Comparison of ENCODE assay signal across 25 cellular contexts in genomic region chr11:101063706-101064105, GRCh38.
"Had no signal": no experiment of that assay in that cellular context is flagged by ENCODE, and none has a peak within 500 bp of the region (broad histone marks: within the 10 kb centered on the region; RNA-seq: fewer than 3 reads in every experiment).

No MANE protein-coding gene starts in this region.

- H3K27ac ChIP-seq: stomach, suprapubic skin, testis, thyroid gland, tibial artery, tibial nerve, transverse colon, upper lobe of left lung, upper lobe of right lung, vagina had no signal

- ATAC-seq: stimulated activated effector memory CD8-positive, alpha-beta T cell treated with anti-CD3 and anti-CD28 coated beads, Interleukin-12 subunit alpha, Interleukin-12 subunit beta, amount 100 ng/mL, for 72 hours; stimulated activated memory B cell treated with anti-CD40 and anti-IgM and Interleukin-4, amounts not matched to agents 10 μg/mL and 1 μg/mL and 100 μg/mL, for 72 hours; stimulated activated naive B cell treated with anti-CD40 and anti-IgM and Interleukin-4, amounts not matched to agents 10 μg/mL and 1 μg/mL and 100 μg/mL, for 72 hours; stimulated activated naive CD8-positive, alpha-beta T cell treated with anti-CD3 and anti-CD28 coated beads, Interleukin-15, amount 100 ng/mL, for 72 hours; stimulated activated naive CD8-positive, alpha-beta T cell treated with anti-CD3 and anti-CD28 coated beads, Interleukin-15, Interleukin-2, amounts not matched to agents 100 U/mL and 50 U/mL, for 24 hours; upper lobe of right lung had no signal

- H3K36me3 ChIP-seq: stomach, suprapubic skin, thoracic aorta, thyroid gland, tibial artery, tibial nerve, transverse colon, upper lobe of left lung, upper lobe of right lung, vagina had no signal

- H3K4me1 ChIP-seq: stomach, suprapubic skin, testis, thyroid gland, tibial nerve, transverse colon, upper lobe of left lung, upper lobe of right lung had no signal

- H3K4me3 ChIP-seq: stomach, suprapubic skin, testis, thoracic aorta, thyroid gland, tibial artery, tibial nerve, transverse colon, upper lobe of left lung, upper lobe of right lung, vagina had no signal

- H3K27me3 ChIP-seq: stomach, suprapubic skin, testis, thyroid gland, tibial artery, tibial nerve, transverse colon, upper lobe of left lung, upper lobe of right lung, vagina had no signal

- H3K9me3 ChIP-seq: stomach, testis, thoracic aorta, thyroid gland, tibial artery, tibial nerve, transverse colon, upper lobe of left lung, upper lobe of right lung, vagina had no signal

- DNase-seq: stimulated activated CD4-positive, alpha-beta T cell treated with anti-CD3 and anti-CD28 coated beads, Interleukin-2, amount 100 ng/mL, for 48 hours; stimulated activated CD4-positive, alpha-beta T cell treated with anti-CD3 and anti-CD28 coated beads, Interleukin-4, amount 100 ng/mL, for 1 hour; stimulated activated CD4-positive, alpha-beta T cell treated with anti-CD3 and anti-CD28 coated beads, Interleukin-4, amount 100 ng/mL, for 24 hours; stimulated activated CD4-positive, alpha-beta T cell treated with anti-CD3 and anti-CD28 coated beads, Interleukin-4, amount 100 ng/mL, for 4 hours; stimulated activated CD8-positive, alpha-beta memory T cell treated with anti-CD3 and anti-CD28 coated beads, Interleukin-4, amount 100 ng/mL, for 48 hours; stimulated activated naive B cell treated with anti-CD40 and anti-IgM and Interleukin-4, amounts not matched to agents 10 μg/mL and 1 μg/mL and 100 μg/mL, for 72 hours; stimulated activated naive CD4-positive, alpha-beta T cell; stimulated activated naive CD4-positive, alpha-beta T cell treated with Interleukin-2 at 50 U/mL for 16 hours; stimulated activated naive CD8-positive, alpha-beta T cell treated with anti-CD3 and anti-CD28 coated beads, Interleukin-15, amount 100 ng/mL, for 72 hours; stimulated activated naive CD8-positive, alpha-beta T cell treated with anti-CD3 and anti-CD28 coated beads, Interleukin-15, Interleukin-2, amounts not matched to agents 100 U/mL and 50 U/mL, for 24 hours; stomach; substantia nigra; testis; thyroid gland; tibial artery; transverse colon; trophoblast cell; upper lobe of left lung; upper lobe of right lung had no signal
